Comparison of ENCODE assay signal across 8 cellular contexts in genomic region chr1:109483658-109484518, GRCh38. TPM values are rescaled to one million over a fixed set of nuclear protein-coding genes. Genes with fewer than 3 reads are reported as not detected.
DNase-seq lines count a peak whose midpoint lies in the region; ATAC-seq and TF ChIP-seq lines count a peak whose summit lies in the region.

ATXN7L2 (plus strand) TSS chr1:109483905; CDS start chr1:109483954, 49 bp downstream.

- no peaks in the 10 kb centered on the region for H3K27me3 ChIP-seq in GM06990 (replicated peaks; ENCODE audit: control insufficient read depth, insufficient read depth, low read length)
- H3K27me3 ChIP-seq in osteoblast (ENCODE audit: insufficient read depth, low read length) = peaks cover 20% of the 10 kb centered on the region
- H3K27me3 ChIP-seq in testis = no peaks in the 10 kb centered on the region

- intact Hi-C loops in testis (cut with DNase I; ENCODE audit: low total_unique reads) = no loop called here

- no peaks in the 10 kb centered on the region for H4K20me1 ChIP-seq in osteoblast (ENCODE audit: insufficient read depth, low read length)

- peaks cover 14% of the 10 kb centered on the region for H3K4me1 ChIP-seq in osteoblast (ENCODE audit: insufficient read depth, low read length)
- peaks cover 20% of the 10 kb centered on the region for H3K4me1 ChIP-seq in testis

- DNase-seq in GM06990 (ENCODE audit: extremely low read depth, insufficient read length) (peak; percentile 94), NCI-H1048 (lab: John Stamatoyannopoulos, UW) (peak; percentile 68), globus pallidus (ENCODE audit: low spot score) (peak; percentile 93), osteoblast (ENCODE audit: insufficient read length, low spot score, missing footprints) (peak; percentile 100), testis (peak; percentile 92)
- peak; percentile 91 for DNase-seq in activated naive CD4-positive, alpha-beta T cell treated with anti-CD3 and anti-CD28 coated beads, Interleukin-2, amount 50 U/mL, for 16 hours

- H3K9me3 ChIP-seq in osteoblast (ENCODE audit: low read depth, low read length) = no peaks in the 10 kb centered on the region
- H3K9me3 ChIP-seq in testis = no peaks in the 10 kb centered on the region

- whole genome bisulfite sequencing in testis, 2 donors = 1 to 2% methylated on average over 25 to 68 of the region's 73 CpGs

- no peak for TF ChIP-seq CTCF in GM06990 (IDR thresholded peaks at IDR 0.05; ENCODE audit: insufficient read depth, low read length, poor library complexity, severe bottlenecking)
- no peak for TF ChIP-seq CTCF in osteoblast (IDR thresholded peaks at IDR 0.05; ENCODE audit: extremely low read depth, low read depth, low read length)
- TF ChIP-seq CTCF in testis (IDR thresholded peaks at IDR 0.05) = no peak

- ATAC-seq in HG02571 (IDR thresholded peaks at IDR 0.05; ENCODE audit: unreplicated experiment) (peak; percentile 84), SK-N-SH treated with all-trans-retinoic acid at 6 μM for 48 hours (peak; percentile 84)

- H3K79me2 ChIP-seq in osteoblast (ENCODE audit: insufficient read depth, low read length) = peaks cover 7% of the 10 kb centered on the region

- H3K4me3 ChIP-seq in GM06990 (replicated peaks; ENCODE audit: low read depth, low read length) (peak within 1 kb of the TSS; percentile 95), osteoblast (ENCODE audit: insufficient read depth, low read length) (peak within 1 kb of the TSS; percentile 93), testis (peak within 1 kb of the TSS; percentile 73 to 83)

- H3K4me2 ChIP-seq in osteoblast (ENCODE audit: insufficient read depth, low read length) = peak within 1 kb of the TSS; percentile 99

- peak within 1 kb of the TSS; percentile 99 for H2AFZ ChIP-seq in osteoblast (ENCODE audit: low read length)

- H3K27ac ChIP-seq in osteoblast (ENCODE audit: low read depth, low read length) = peak within 1 kb of the TSS; percentile 86
- peak within 1 kb of the TSS; percentile 94 to 97 for H3K27ac ChIP-seq in testis

- TF ChIP-seq POLR2A in testis (IDR thresholded peaks at IDR 0.05) = no peak

- H3K36me3 ChIP-seq in GM06990 (ENCODE audit: control insufficient read depth, insufficient read depth, low read length) (peaks cover 8% of the 10 kb centered on the region), osteoblast (ENCODE audit: insufficient read depth, low read length) (peaks cover under 1% of the 10 kb centered on the region), testis (ENCODE audit: low read depth, missing control alignments) (no peaks in the 10 kb centered on the region)

TF ChIP-seq in SK-N-SH treated with all-trans-retinoic acid at 6 μM for 48 hours, 23 proteins besides CTCF, POLR2A, EP300 and RAD21:
- TF ChIP-seq GLIS3 (CRISPR knock-in tag; IDR thresholded peaks at IDR 0.05) (no peak), ZNF8 (CRISPR knock-in tag; IDR thresholded peaks at IDR 0.05) (no peak; the same call in 1 of the 2 replicates), OSR1 (CRISPR knock-in tag; IDR thresholded peaks at IDR 0.05) (no peak), CREB5 (CRISPR knock-in tag; IDR thresholded peaks at IDR 0.05; ENCODE audit: low read depth) (no peak), ZFP3 (CRISPR knock-in tag; IDR thresholded peaks at IDR 0.05) (0 out of 2 replicates have a peak, but pooled peaks have one; percentile 33), TCF4 (CRISPR knock-in tag; IDR thresholded peaks at IDR 0.05; ENCODE audit: borderline replicate concordance) (no peak), TSHZ2 (CRISPR knock-in tag; IDR thresholded peaks at IDR 0.05) (peak; percentile 75), ZC3H10 (CRISPR knock-in tag; IDR thresholded peaks at IDR 0.05) (peak; percentile 32; the same call in 1 of the 2 replicates), BACH2 (CRISPR knock-in tag; IDR thresholded peaks at IDR 0.05; ENCODE audit: borderline replicate concordance) (no peak), ISL1 (CRISPR knock-in tag; IDR thresholded peaks at IDR 0.05) (no peak), ESRRG (CRISPR knock-in tag; IDR thresholded peaks at IDR 0.05) (no peak), PATZ1 (CRISPR knock-in tag; IDR thresholded peaks at IDR 0.05; ENCODE audit: borderline replicate concordance) (0 out of 2 replicates have a peak, but pooled peaks have one; percentile 32), PPARA (CRISPR knock-in tag; IDR thresholded peaks at IDR 0.05; ENCODE audit: borderline replicate concordance) (no peak), ZFP30 (CRISPR knock-in tag; IDR thresholded peaks at IDR 0.05) (no peak), POU6F1 (CRISPR knock-in tag; IDR thresholded peaks at IDR 0.05; ENCODE audit: borderline replicate concordance, low read depth) (0 out of 2 replicates have a peak, but pooled peaks have one; percentile 63), SNAI2 (CRISPR knock-in tag; IDR thresholded peaks at IDR 0.05) (peak; percentile 35; the same call in 1 of the 2 replicates), CSDC2 (CRISPR knock-in tag; IDR thresholded peaks at IDR 0.05) (no peak)

RNA-seq across cellular contexts. Expression of gene ATXN7L2, which starts in this region (rescaled TPM):
- total RNA-seq in osteoblast (1.8 and 3.5 TPM in 2 replicates), testis (10 to 100 TPM; 40.9 to 55.2 TPM)
- 28.7 TPM for polyA plus RNA-seq in testis (ENCODE audit: insufficient read depth, low read depth, low replicate concordance)

Comparison
In these comparisons a context has a peak if more than half of its experiments do, and no peak if none do; other contexts are left out.
1. Peak in every context shown above with its lines: DNase-seq, ATAC-seq, H3K4me3 ChIP-seq and H3K27ac ChIP-seq.